Comparison of ENCODE assay signal across 9 cellular contexts in the genomic region with DNA sequence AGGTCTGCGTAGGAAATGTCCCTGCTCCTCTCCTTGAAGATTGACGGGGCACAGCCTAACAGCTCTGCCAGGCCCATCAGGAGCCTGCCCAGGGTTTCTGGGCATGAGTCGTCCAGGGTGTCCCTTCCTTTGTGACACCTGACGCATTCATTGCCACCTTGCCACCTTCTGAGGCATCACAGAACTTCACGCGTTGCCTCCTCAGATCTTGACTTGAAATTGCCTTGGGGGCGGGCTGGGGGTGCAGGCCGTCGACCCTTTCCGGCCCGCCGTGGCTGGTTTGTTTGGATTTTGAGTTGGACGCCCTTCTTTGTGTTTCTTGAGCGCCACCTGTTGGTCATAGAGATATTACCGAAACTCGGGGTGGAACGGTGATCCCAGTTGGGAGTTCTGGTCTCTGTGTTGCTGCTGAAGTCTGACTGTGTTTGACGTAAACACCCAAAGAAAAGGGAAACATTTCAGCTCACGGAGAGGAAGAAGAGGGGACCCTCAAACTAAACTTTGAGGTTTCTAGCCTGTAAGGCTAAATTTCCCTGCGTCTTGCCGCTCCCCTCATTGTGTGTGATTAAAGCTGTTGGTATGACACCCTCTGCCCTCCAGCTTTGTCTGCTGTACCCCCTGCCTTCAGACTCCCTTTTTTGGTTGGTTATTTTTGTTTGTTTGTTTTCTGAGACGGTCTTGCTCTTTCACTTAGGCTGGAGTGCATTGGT. TPM values are rescaled to one million over a fixed set of nuclear protein-coding genes. Genes with fewer than 3 reads are reported as not detected.
DNase-seq lines count a peak whose midpoint lies in the region; ATAC-seq and TF ChIP-seq lines count a peak whose summit lies in the region.
"Had no signal": no experiment of that assay in that cellular context is flagged by ENCODE, and none has a peak within 500 bp of the region (broad histone marks: within the 10 kb centered on the region; RNA-seq: fewer than 3 reads in every experiment).

No MANE protein-coding gene starts in this region.

- TF ChIP-seq POLR2A in heart left ventricle (IDR thresholded peaks at IDR 0.05) (no peak), GM18505 (IDR thresholded peaks at IDR 0.05; ENCODE audit: borderline replicate concordance, extremely low read depth, insufficient read depth, insufficient read length) (no peak)

- 21 to 32% (median 22%) methylated on average over 14 to 22 of the region's 22 CpGs for WGBS in heart left ventricle, 4 donors
- WGBS in aorta, 2 donors = 15% methylated on average over 22 of the region's 22 CpGs

- ATAC-seq in heart left ventricle (peak in 3 of 4 donors; percentile 44 to 56 (median 51)), aorta (ENCODE audit: low FRiP score) (peak; percentile 77), GM18505 (IDR thresholded peaks at IDR 0.05; ENCODE audit: unreplicated experiment) (no peak)

- H3K9me3 ChIP-seq in heart left ventricle (no peaks in the 10 kb centered on the region), aorta (ENCODE audit: control insufficient read depth, low read length) (no peaks in the 10 kb centered on the region)

- intact Hi-C loops in heart left ventricle (cut with DNase I) (loop anchor here (1.0 to 10.0 kb wide), 5 partner anchors 41 to 208 kb away; a partner anchor contains a TSS), aorta (cut with DNase I) (loop anchor here (1.0 to 10.0 kb wide), 4 partner anchors 68 to 208 kb away; a partner anchor contains a TSS)

- H3K27me3 ChIP-seq in heart left ventricle = no peaks in the 10 kb centered on the region
- no peaks in the 10 kb centered on the region for H3K27me3 ChIP-seq in aorta (ENCODE audit: control insufficient read depth in 1 of 2, insufficient read depth in 2 of 2, low read length in 1 of 2)

- H3K36me3 ChIP-seq in heart left ventricle (peaks cover 0 to 13% (median 10%) of the 10 kb centered on the region in 9 donors), aorta (ENCODE audit: control insufficient read depth in 1 of 2, insufficient read depth in 2 of 2, low read length in 1 of 2) (no peaks in the 10 kb centered on the region)

- peak; percentile 64 to 90 (median 78) for TF ChIP-seq CTCF in heart left ventricle (IDR thresholded peaks at IDR 0.05)

- H3K27ac ChIP-seq in heart left ventricle = peak overlapping the region in 2 of 12 donors; percentile 36 to 64
- no peak overlapping the region for H3K27ac ChIP-seq in aorta (ENCODE audit: low read depth in 1 of 2, low read length in 2 of 2)

- no peaks in the 10 kb centered on the region for H3K36me3 Mint-ChIP-seq in activated naive CD8-positive, alpha-beta T cell treated with anti-CD3 and anti-CD28 coated beads for 36 hours

- H3K27me3 Mint-ChIP-seq in activated naive CD8-positive, alpha-beta T cell treated with anti-CD3 and anti-CD28 coated beads for 36 hours = no peaks in the 10 kb centered on the region

- peaks cover 0 to 57% (median 30%) of the 10 kb centered on the region in 12 donors for H3K4me1 ChIP-seq in heart left ventricle
- peaks cover 0 to 3% of the 10 kb centered on the region in 2 donors for H3K4me1 ChIP-seq in aorta (ENCODE audit: control insufficient read depth in 1 of 2, insufficient read depth in 2 of 2, low read length in 2 of 2)

- peak overlapping the region; percentile 72 for H3K27ac Mint-ChIP-seq in activated naive CD8-positive, alpha-beta T cell treated with anti-CD3 and anti-CD28 coated beads for 36 hours

- H3K4me3 ChIP-seq in heart left ventricle (peak overlapping the region in 4 of 12 donors; percentile 2 to 21 (median 16)), aorta (ENCODE audit: low read length in 2 of 2) (no peak overlapping the region)

- H3K4me3 Mint-ChIP-seq in activated naive CD8-positive, alpha-beta T cell treated with anti-CD3 and anti-CD28 coated beads for 36 hours = peak overlapping the region; percentile 44

- DNase-seq in DMS79 treated with DMSO at 0.1 percent for 48 hours (lab: John Stamatoyannopoulos, UW) (peak; percentile 74), LoVo (ENCODE audit: low spot score) (peak; percentile 65), SW 1271 (lab: John Stamatoyannopoulos, UW) (peak; percentile 21 to 52), heart left ventricle (peak; percentile 55 to 68 (median 64)), putamen (ENCODE audit: low spot score) (peak; percentile 68), aorta (peak; percentile 76 to 82)
- peak; percentile 69 for DNase-seq in activated naive CD8-positive, alpha-beta T cell treated with anti-CD3 and anti-CD28 coated beads for 36 hours

- H3K9me3 Mint-ChIP-seq in activated naive CD8-positive, alpha-beta T cell treated with anti-CD3 and anti-CD28 coated beads for 36 hours = no peaks in the 10 kb centered on the region

- H3K4me1 Mint-ChIP-seq in activated naive CD8-positive, alpha-beta T cell treated with anti-CD3 and anti-CD28 coated beads for 36 hours = peaks cover 46% of the 10 kb centered on the region

RNA-seq across cellular contexts. Expression of a gene that starts 44.6 kb away (rescaled TPM):
- total RNA-seq in activated naive CD8-positive, alpha-beta T cell treated with anti-CD3 and anti-CD28 coated beads for 36 hours = 10 to 100 TPM; 29.0 to 30.1 TPM
- total RNA-seq in heart left ventricle (10 to 100 TPM; 14.3 to 39.6 (median 22.7) TPM), aorta (10 to 100 TPM; 49.8 to 65.1 TPM)
- polyA plus RNA-seq in heart left ventricle (10 to 100 TPM; 19.8 to 31.7 TPM), aorta (10 to 100 TPM; 10.3 to 39.0 TPM)

RNA-seq across cellular contexts. Expression of a gene that starts 50.8 kb away (rescaled TPM):
- not detected for total RNA-seq in activated naive CD8-positive, alpha-beta T cell treated with anti-CD3 and anti-CD28 coated beads for 36 hours
- total RNA-seq in heart left ventricle (not detected), aorta (not detected)
- polyA plus RNA-seq in heart left ventricle (not detected), aorta (not detected)
- total RNA-seq: glomerular endothelial cell had no signal

RNA-seq across cellular contexts. Expression of a gene that starts 59.7 kb away (rescaled TPM):
- under 1 TPM in 1 of 2 experiments, not detected in 1; 0.23 TPM for total RNA-seq in activated naive CD8-positive, alpha-beta T cell treated with anti-CD3 and anti-CD28 coated beads for 36 hours
- total RNA-seq in heart left ventricle (1 to 10 TPM in 2 of 9 donors, under 1 TPM in 6, not detected in 1; 0.31 to 1.9 (median 0.92) TPM), aorta (not detected)
- polyA plus RNA-seq in heart left ventricle (under 1 TPM; 0.15 to 0.38 TPM), aorta (not detected)
